19 cellular contexts compared by ENCODE assay signal in genomic region chr2:67453365-67453764, GRCh38. TPM values are rescaled to one million over a fixed set of nuclear protein-coding genes. Genes with fewer than 3 reads are reported as not detected.
DNase-seq lines count a peak whose midpoint lies in the region; ATAC-seq and TF ChIP-seq lines count a peak whose summit lies in the region.
"Had no signal": no experiment of that assay in that cellular context is flagged by ENCODE, and none has a peak within 500 bp of the region (broad histone marks: within the 10 kb centered on the region; RNA-seq: fewer than 3 reads in every experiment).

No MANE protein-coding gene starts in this region.

- 64% methylated on average over 2 of the region's 2 CpGs for WGBS in smooth muscle cell (ENCODE audit: low lambda C conversion rate)
- 82 to 94% methylated on average over 2 of the region's 2 CpGs for WGBS in gastroesophageal sphincter (ENCODE audit: low coverage in 1 of 2), 2 donors

- H3K27me3 ChIP-seq in smooth muscle cell (ENCODE audit: low read depth) (no peaks in the 10 kb centered on the region), gastroesophageal sphincter (no peaks in the 10 kb centered on the region)
- H3K27me3 ChIP-seq: colonic mucosa had no signal

- H3K9ac ChIP-seq in smooth muscle cell (ENCODE audit: low read depth): no peak overlapping the region

- H3K4me1 ChIP-seq in smooth muscle cell (ENCODE audit: low read depth): no peaks in the 10 kb centered on the region
- peaks cover 0 to 7% (median 0%) of the 10 kb centered on the region in 3 donors for H3K4me1 ChIP-seq in gastroesophageal sphincter
- H3K4me1 ChIP-seq: colonic mucosa had no signal

- no peaks in the 10 kb centered on the region for H3F3A ChIP-seq in smooth muscle cell (ENCODE audit: low read depth)

- no peak overlapping the region for H2AFZ ChIP-seq in smooth muscle cell (ENCODE audit: low read depth)

- no peak overlapping the region for H3K4me2 ChIP-seq in smooth muscle cell

- no peak for ATAC-seq in GM21786 (IDR thresholded peaks at IDR 0.05; ENCODE audit: unreplicated experiment)
- no peak for ATAC-seq in GM18873 (IDR thresholded peaks at IDR 0.05; ENCODE audit: low FRiP score, unreplicated experiment)
- ATAC-seq in gastroesophageal sphincter: no peak
- ATAC-seq: activated CD8-positive, alpha-beta T cell treated with anti-CD3 and anti-CD28 coated beads for 36 hours; stimulated activated memory B cell treated with anti-CD40 and anti-IgM and Interleukin-4, amounts not matched to agents 10 μg/mL and 1 μg/mL and 100 μg/mL, for 72 hours; WTC11 had no signal

- H3K79me2 ChIP-seq in smooth muscle cell (ENCODE audit: low read depth): no peaks in the 10 kb centered on the region

- DNase-seq in HCEC 1CT (peak; percentile 17), amniotic epithelial cell (ENCODE audit: low read depth) (peak; percentile 44), fibroblast of the aortic adventitia (ENCODE audit: low read depth) (peak; percentile 73), smooth muscle cell (lab: John Stamatoyannopoulos, UW; ENCODE audit: unreplicated experiment) (no peak)
- DNase-seq: activated CD8-positive, alpha-beta T cell treated with anti-CD3 and anti-CD28 coated beads for 36 hours; activated naive CD4-positive, alpha-beta T cell treated with Interleukin-2 at 50 U/mL for 16 hours; activated T-cell treated with anti-CD3 and anti-CD28 coated beads, Interleukin-2, amount 50 U/mL, for 1 hour; colonic mucosa; DMS53; midbrain; NCI-H1105; nephron progenitor cell; RPMI8226; stimulated activated CD4-positive, alpha-beta T cell treated with anti-CD3 and anti-CD28 coated beads, Interleukin-1b, Interleukin-23, amount 100 ng/mL, for 48 hours had no signal

- peak overlapping the region; percentile 50 for H3K27ac ChIP-seq in smooth muscle cell (ENCODE audit: low read depth)
- no peak overlapping the region for H3K27ac ChIP-seq in gastroesophageal sphincter
- H3K27ac ChIP-seq: colonic mucosa had no signal

- H4K20me1 ChIP-seq in smooth muscle cell (ENCODE audit: low read depth): no peaks in the 10 kb centered on the region

- H3K9me3 ChIP-seq in smooth muscle cell (replicated peaks; ENCODE audit: low read depth) (no peaks in the 10 kb centered on the region), gastroesophageal sphincter (no peaks in the 10 kb centered on the region)
- H3K9me3 ChIP-seq: colonic mucosa had no signal

- no peak overlapping the region for H3K4me3 ChIP-seq in fibroblast of the aortic adventitia (ENCODE audit: low read depth, low read length)
- H3K4me3 ChIP-seq in smooth muscle cell: no peak overlapping the region
- H3K4me3 ChIP-seq in gastroesophageal sphincter: no peak overlapping the region
- H3K4me3 ChIP-seq: colonic mucosa had no signal

- H3K36me3 ChIP-seq in smooth muscle cell (ENCODE audit: low read depth): no peaks in the 10 kb centered on the region
- no peaks in the 10 kb centered on the region for H3K36me3 ChIP-seq in gastroesophageal sphincter
- H3K36me3 ChIP-seq: colonic mucosa had no signal

- TF ChIP-seq EP300 in gastroesophageal sphincter (IDR thresholded peaks at IDR 0.05): no peak

- TF ChIP-seq POLR2A in gastroesophageal sphincter (IDR thresholded peaks at IDR 0.05): no peak

- TF ChIP-seq CTCF in fibroblast of the aortic adventitia (IDR thresholded peaks at IDR 0.05; ENCODE audit: insufficient read depth, low read length) (no peak), smooth muscle cell (IDR thresholded peaks at IDR 0.05; ENCODE audit: borderline replicate concordance, insufficient read depth, poor library complexity, severe bottlenecking) (no peak), gastroesophageal sphincter (IDR thresholded peaks at IDR 0.05) (no peak)

RNA-seq across cellular contexts. Expression of gene ETAA1, which starts 56.2 kb away (rescaled TPM):
- total RNA-seq in fibroblast of the aortic adventitia (ENCODE audit: low replicate concordance) (20.0 and 27.6 TPM in 2 replicates), smooth muscle cell (20.9 and 22.4 TPM in 2 replicates), gastroesophageal sphincter (10 to 100 TPM; 16.6 to 26.6 (median 23.0) TPM)
- polyA plus RNA-seq in smooth muscle cell: 6.0 and 8.2 TPM in 2 replicates
